1 cellular context compared by ENCODE assay signal in genomic region chr11:10460611-10461275, GRCh38.
TF ChIP-seq lines count a peak whose summit lies in the region.

No MANE protein-coding gene starts in this region.

TF ChIP-seq in GM12878, 131 proteins besides CTCF, POLR2A, EP300 and RAD21 (continued from another document and continues in another):
- TF ChIP-seq IKZF1 (conservative IDR thresholded peaks at IDR 0.05) (0 out of 2 replicates have a peak, but pooled peaks have one; percentile 28), CBFB (IDR thresholded peaks at IDR 0.05; ENCODE audit: low read depth) (no peak), SREBF2 (IDR thresholded peaks at IDR 0.05; ENCODE audit: low read length) (no peak), RFX5 (IDR thresholded peaks at IDR 0.05; ENCODE audit: low read depth, low read length) (no peak), JUND (IDR thresholded peaks at IDR 0.05; ENCODE audit: low read depth, low read length) (no peak), KDM1A (IDR thresholded peaks at IDR 0.05; ENCODE audit: borderline replicate concordance) (no peak), MEF2B (IDR thresholded peaks at IDR 0.05; ENCODE audit: partially characterized antibody, poor library complexity, severe bottlenecking) (no peak), POLR2AphosphoS2 (IDR thresholded peaks at IDR 0.05; ENCODE audit: low read depth, low read length) (no peak), RUNX3 (IDR thresholded peaks at IDR 0.05; ENCODE audit: low read length) (peak; percentile 52; the same call in 1 of the 2 replicates), SPI1 (IDR thresholded peaks at IDR 0.05; ENCODE audit: borderline replicate concordance, insufficient read depth, low read depth, low read length) (peak; percentile 70; the same call in 1 of the 2 replicates), NBN (IDR thresholded peaks at IDR 0.05) (no peak), ETV6 (conservative IDR thresholded peaks at IDR 0.05 in 1 of 2, IDR thresholded peaks at IDR 0.05 in 1 of 2; ENCODE audit: borderline replicate concordance in 1 of 2, low read depth in 1 of 2) (peak in 1 of 2 experiments; percentile 54; a peak in 1 of 4 replicates), ATF3 (IDR thresholded peaks at IDR 0.05; ENCODE audit: borderline replicate concordance, extremely low read depth, low read depth, low read length) (no peak), NFXL1 (IDR thresholded peaks at IDR 0.05; ENCODE audit: borderline replicate concordance) (no peak), SMC3 (IDR thresholded peaks at IDR 0.05; ENCODE audit: borderline replicate concordance, low read length) (no peak), GABPA (IDR thresholded peaks at IDR 0.05; ENCODE audit: low read depth) (no peak), ZNF274 (IDR thresholded peaks at IDR 0.05; ENCODE audit: insufficient read depth, insufficient read length) (no peak), PAX5 (IDR thresholded peaks at IDR 0.05; ENCODE audit: borderline replicate concordance, low read depth, low read length) (peak; percentile 62; the same call in 1 of the 2 replicates), STAT3 (IDR thresholded peaks at IDR 0.05; ENCODE audit: low read depth, low read length) (no peak), TCF12 (IDR thresholded peaks at IDR 0.05; ENCODE audit: low read depth, low read length) (0 out of 2 replicates have a peak, but pooled peaks have one; percentile 25), HDGF (IDR thresholded peaks at IDR 0.05) (no peak), WRNIP1 (IDR thresholded peaks at IDR 0.05; ENCODE audit: borderline replicate concordance, low read depth, low read length) (no peak), TCF3 (IDR thresholded peaks at IDR 0.05; ENCODE audit: borderline replicate concordance, insufficient read depth, low read depth, low read length) (no peak), IKZF2 (IDR thresholded peaks at IDR 0.05) (peak; percentile 15 to 18; a peak in 2 of 4 replicates), USF1 (IDR thresholded peaks at IDR 0.05; ENCODE audit: borderline replicate concordance, extremely low read length, insufficient read depth, low read depth, low read length) (no peak), CHD4 (IDR thresholded peaks at IDR 0.05) (no peak), ZBTB40 (IDR thresholded peaks at IDR 0.05; ENCODE audit: borderline replicate concordance) (no peak)
- TF ChIP-seq, protein P1, sequence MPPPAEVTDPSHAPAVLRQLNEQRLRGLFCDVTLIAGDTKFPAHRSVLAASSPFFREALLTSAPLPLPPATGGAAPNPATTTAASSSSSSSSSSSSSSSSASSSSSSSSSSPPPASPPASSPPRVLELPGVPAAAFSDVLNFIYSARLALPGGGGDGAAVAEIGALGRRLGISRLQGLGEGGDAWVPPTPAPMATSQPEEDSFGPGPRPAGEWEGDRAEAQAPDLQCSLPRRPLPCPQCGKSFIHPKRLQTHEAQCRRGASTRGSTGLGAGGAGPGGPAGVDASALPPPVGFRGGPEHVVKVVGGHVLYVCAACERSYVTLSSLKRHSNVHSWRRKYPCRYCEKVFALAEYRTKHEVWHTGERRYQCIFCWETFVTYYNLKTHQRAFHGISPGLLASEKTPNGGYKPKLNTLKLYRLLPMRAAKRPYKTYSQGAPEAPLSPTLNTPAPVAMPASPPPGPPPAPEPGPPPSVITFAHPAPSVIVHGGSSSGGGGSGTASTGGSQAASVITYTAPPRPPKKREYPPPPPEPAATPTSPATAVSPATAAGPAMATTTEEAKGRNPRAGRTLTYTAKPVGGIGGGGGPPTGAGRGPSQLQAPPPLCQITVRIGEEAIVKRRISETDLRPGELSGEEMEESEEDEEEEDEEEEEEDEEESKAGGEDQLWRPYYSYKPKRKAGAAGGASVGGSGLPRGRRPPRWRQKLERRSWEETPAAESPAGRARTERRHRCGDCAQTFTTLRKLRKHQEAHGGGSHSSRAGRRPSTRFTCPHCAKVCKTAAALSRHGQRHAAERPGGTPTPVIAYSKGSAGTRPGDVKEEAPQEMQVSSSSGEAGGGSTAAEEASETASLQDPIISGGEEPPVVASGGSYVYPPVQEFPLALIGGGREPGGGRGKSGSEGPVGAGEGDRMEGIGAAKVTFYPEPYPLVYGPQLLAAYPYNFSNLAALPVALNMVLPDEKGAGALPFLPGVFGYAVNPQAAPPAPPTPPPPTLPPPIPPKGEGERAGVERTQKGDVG (CRISPR knock-in tag; IDR thresholded peaks at IDR 0.05): no peak
- TF ChIP-seq, protein P2, sequence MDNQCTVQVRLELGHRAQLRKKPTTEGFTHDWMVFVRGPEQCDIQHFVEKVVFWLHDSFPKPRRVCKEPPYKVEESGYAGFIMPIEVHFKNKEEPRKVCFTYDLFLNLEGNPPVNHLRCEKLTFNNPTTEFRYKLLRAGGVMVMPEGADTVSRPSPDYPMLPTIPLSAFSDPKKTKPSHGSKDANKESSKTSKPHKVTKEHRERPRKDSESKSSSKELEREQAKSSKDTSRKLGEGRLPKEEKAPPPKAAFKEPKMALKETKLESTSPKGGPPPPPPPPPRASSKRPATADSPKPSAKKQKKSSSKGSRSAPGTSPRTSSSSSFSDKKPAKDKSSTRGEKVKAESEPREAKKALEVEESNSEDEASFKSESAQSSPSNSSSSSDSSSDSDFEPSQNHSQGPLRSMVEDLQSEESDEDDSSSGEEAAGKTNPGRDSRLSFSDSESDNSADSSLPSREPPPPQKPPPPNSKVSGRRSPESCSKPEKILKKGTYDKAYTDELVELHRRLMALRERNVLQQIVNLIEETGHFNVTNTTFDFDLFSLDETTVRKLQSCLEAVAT (IDR thresholded peaks at IDR 0.05): no peak
- TF ChIP-seq, protein P3, sequence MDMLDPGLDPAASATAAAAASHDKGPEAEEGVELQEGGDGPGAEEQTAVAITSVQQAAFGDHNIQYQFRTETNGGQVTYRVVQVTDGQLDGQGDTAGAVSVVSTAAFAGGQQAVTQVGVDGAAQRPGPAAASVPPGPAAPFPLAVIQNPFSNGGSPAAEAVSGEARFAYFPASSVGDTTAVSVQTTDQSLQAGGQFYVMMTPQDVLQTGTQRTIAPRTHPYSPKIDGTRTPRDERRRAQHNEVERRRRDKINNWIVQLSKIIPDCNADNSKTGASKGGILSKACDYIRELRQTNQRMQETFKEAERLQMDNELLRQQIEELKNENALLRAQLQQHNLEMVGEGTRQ (IDR thresholded peaks at IDR 0.05; ENCODE audit: borderline replicate concordance, low read depth, low read length): no peak
- TF ChIP-seq, protein P4, sequence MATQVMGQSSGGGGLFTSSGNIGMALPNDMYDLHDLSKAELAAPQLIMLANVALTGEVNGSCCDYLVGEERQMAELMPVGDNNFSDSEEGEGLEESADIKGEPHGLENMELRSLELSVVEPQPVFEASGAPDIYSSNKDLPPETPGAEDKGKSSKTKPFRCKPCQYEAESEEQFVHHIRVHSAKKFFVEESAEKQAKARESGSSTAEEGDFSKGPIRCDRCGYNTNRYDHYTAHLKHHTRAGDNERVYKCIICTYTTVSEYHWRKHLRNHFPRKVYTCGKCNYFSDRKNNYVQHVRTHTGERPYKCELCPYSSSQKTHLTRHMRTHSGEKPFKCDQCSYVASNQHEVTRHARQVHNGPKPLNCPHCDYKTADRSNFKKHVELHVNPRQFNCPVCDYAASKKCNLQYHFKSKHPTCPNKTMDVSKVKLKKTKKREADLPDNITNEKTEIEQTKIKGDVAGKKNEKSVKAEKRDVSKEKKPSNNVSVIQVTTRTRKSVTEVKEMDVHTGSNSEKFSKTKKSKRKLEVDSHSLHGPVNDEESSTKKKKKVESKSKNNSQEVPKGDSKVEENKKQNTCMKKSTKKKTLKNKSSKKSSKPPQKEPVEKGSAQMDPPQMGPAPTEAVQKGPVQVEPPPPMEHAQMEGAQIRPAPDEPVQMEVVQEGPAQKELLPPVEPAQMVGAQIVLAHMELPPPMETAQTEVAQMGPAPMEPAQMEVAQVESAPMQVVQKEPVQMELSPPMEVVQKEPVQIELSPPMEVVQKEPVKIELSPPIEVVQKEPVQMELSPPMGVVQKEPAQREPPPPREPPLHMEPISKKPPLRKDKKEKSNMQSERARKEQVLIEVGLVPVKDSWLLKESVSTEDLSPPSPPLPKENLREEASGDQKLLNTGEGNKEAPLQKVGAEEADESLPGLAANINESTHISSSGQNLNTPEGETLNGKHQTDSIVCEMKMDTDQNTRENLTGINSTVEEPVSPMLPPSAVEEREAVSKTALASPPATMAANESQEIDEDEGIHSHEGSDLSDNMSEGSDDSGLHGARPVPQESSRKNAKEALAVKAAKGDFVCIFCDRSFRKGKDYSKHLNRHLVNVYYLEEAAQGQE (IDR thresholded peaks at IDR 0.05; ENCODE audit: low read depth, low read length): no peak
- TF ChIP-seq, protein P5, sequence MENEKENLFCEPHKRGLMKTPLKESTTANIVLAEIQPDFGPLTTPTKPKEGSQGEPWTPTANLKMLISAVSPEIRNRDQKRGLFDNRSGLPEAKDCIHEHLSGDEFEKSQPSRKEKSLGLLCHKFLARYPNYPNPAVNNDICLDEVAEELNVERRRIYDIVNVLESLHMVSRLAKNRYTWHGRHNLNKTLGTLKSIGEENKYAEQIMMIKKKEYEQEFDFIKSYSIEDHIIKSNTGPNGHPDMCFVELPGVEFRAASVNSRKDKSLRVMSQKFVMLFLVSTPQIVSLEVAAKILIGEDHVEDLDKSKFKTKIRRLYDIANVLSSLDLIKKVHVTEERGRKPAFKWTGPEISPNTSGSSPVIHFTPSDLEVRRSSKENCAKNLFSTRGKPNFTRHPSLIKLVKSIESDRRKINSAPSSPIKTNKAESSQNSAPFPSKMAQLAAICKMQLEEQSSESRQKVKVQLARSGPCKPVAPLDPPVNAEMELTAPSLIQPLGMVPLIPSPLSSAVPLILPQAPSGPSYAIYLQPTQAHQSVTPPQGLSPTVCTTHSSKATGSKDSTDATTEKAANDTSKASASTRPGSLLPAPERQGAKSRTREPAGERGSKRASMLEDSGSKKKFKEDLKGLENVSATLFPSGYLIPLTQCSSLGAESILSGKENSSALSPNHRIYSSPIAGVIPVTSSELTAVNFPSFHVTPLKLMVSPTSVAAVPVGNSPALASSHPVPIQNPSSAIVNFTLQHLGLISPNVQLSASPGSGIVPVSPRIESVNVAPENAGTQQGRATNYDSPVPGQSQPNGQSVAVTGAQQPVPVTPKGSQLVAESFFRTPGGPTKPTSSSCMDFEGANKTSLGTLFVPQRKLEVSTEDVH (IDR thresholded peaks at IDR 0.05; ENCODE audit: low read depth, partially characterized antibody): no peak
- TF ChIP-seq, protein P6, sequence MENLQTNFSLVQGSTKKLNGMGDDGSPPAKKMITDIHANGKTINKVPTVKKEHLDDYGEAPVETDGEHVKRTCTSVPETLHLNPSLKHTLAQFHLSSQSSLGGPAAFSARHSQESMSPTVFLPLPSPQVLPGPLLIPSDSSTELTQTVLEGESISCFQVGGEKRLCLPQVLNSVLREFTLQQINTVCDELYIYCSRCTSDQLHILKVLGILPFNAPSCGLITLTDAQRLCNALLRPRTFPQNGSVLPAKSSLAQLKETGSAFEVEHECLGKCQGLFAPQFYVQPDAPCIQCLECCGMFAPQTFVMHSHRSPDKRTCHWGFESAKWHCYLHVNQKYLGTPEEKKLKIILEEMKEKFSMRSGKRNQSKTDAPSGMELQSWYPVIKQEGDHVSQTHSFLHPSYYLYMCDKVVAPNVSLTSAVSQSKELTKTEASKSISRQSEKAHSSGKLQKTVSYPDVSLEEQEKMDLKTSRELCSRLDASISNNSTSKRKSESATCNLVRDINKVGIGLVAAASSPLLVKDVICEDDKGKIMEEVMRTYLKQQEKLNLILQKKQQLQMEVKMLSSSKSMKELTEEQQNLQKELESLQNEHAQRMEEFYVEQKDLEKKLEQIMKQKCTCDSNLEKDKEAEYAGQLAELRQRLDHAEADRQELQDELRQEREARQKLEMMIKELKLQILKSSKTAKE (IDR thresholded peaks at IDR 0.05; ENCODE audit: low read depth, poor library complexity, severe bottlenecking): no peak
- TF ChIP-seq, protein P7, sequence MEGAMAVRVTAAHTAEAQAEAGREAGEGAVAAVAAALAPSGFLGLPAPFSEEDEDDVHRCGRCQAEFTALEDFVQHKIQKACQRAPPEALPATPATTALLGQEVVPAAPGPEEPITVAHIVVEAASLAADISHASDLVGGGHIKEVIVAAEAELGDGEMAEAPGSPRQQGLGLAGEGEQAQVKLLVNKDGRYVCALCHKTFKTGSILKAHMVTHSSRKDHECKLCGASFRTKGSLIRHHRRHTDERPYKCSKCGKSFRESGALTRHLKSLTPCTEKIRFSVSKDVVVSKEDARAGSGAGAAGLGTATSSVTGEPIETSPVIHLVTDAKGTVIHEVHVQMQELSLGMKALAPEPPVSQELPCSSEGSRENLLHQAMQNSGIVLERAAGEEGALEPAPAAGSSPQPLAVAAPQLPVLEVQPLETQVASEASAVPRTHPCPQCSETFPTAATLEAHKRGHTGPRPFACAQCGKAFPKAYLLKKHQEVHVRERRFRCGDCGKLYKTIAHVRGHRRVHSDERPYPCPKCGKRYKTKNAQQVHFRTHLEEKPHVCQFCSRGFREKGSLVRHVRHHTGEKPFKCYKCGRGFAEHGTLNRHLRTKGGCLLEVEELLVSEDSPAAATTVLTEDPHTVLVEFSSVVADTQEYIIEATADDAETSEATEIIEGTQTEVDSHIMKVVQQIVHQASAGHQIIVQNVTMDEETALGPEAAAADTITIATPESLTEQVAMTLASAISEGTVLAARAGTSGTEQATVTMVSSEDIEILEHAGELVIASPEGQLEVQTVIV (IDR thresholded peaks at IDR 0.05; ENCODE audit: borderline replicate concordance, partially characterized antibody): no peak
